22 cellular contexts compared by ENCODE assay signal in the genomic region with DNA sequence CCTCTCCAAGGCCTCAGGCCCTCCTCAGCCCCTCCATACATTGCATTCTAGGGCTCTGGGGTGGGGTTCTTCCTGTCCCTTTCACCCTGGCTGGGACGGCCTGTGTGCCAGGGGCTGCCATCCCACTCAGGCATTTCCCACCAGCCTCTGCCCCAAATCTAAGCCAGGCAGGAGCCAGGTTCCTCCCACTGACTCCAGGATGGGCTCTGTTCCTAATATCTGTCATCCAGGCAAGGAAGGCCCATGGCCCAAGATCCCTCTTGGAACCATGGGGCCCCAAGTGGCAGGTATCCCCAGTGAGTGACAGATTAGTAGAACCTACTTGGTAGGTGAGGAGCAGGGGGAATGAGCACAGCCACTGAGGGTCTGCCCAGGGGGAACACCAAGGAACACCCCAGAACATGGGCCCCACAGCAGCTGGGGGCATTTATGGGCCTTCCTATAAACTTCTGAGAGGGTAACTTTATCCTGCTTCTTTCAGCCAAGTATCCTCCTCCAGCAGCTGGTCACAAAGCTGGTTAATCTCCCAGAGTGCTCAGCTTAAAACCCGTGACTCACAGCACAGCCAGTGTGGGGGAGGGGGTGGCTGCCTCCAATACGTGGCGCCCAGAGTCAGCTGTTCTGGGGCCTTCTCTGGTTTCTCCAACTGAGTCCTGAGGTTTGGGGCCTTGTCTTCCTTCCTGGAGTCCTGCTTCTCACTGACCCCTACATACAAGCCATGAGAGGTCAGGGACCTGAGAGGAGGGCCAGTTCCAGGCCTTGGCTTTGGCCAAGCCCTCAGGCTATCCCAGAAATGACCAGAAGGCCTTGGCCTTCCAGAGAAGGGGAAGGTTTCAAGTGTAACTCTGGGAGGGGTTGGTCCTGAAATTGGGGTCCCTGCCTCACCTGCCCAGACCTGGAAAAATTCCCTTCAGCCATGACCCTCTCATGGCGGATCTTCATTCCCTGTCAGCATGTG. TPM values are rescaled to one million over a fixed set of nuclear protein-coding genes. Genes with fewer than 3 reads are reported as not detected.
A peak's percentile ranks its signal among the peaks of the same experiment; 100 is the strongest.
DNase-seq lines count a peak whose midpoint lies in the region; ATAC-seq, FAIRE-seq and TF ChIP-seq lines count a peak whose summit lies in the region.
"Had no signal": no experiment of that assay in that cellular context is flagged by ENCODE, and none has a peak within 500 bp of the region (broad histone marks: within the 10 kb centered on the region; RNA-seq: fewer than 3 reads in every experiment).

No MANE protein-coding gene starts in this region.

- H2BK5ac ChIP-seq in mesendoderm (ENCODE audit: low read length) = no peak overlapping the region

- H4K8ac ChIP-seq in mesendoderm (ENCODE audit: low read depth, low read length) = no peak overlapping the region

- H2BK15ac ChIP-seq in mesendoderm (replicated peaks; ENCODE audit: low read depth) = no peak overlapping the region

- H3K4me3 ChIP-seq in mesendoderm (ENCODE audit: low read length) (no peak overlapping the region), pancreas (no peak overlapping the region)
- H3K4me3 ChIP-seq: GM23338, left lung, PC-9, testis had no signal

- H3K36me3 ChIP-seq in mesendoderm (ENCODE audit: control insufficient read depth, insufficient read depth, low read length) (no peaks in the 10 kb centered on the region), pancreas (no peaks in the 10 kb centered on the region)
- H3K36me3 ChIP-seq: left lung had no signal

- no peak overlapping the region for H2BK120ac ChIP-seq in mesendoderm (ENCODE audit: low read depth, low read length)

- no peak for FAIRE-seq in pancreas (lab: Jason Lieb, UNC)

- H3K4ac ChIP-seq in mesendoderm (ENCODE audit: low read depth, low read length) = no peak overlapping the region

- TF ChIP-seq CTCF in pancreas (IDR thresholded peaks at IDR 0.05) = no peak

- no peak overlapping the region for H3K23ac ChIP-seq in mesendoderm (ENCODE audit: low read length)

- no peak overlapping the region for H3K18ac ChIP-seq in mesendoderm (ENCODE audit: low read length)

- WGBS in mesendoderm (ENCODE audit: extremely low coverage, insufficient coverage, low lambda C conversion rate) = no CpG with 5 or more reads among the region's 5 CpGs
- WGBS in pancreas, 2 donors = 84 to 87% methylated on average over 5 of the region's 5 CpGs

- H3K27me3 ChIP-seq in mesendoderm (ENCODE audit: insufficient read depth, low read length, poor library complexity) (peaks cover 26% of the 10 kb centered on the region), pancreas (peaks cover 0 to 8% (median 0%) of the 10 kb centered on the region in 4 donors)
- H3K27me3 ChIP-seq: testis had no signal

- no peak overlapping the region for H2AK5ac ChIP-seq in mesendoderm (ENCODE audit: low read length)

- no peaks in the 10 kb centered on the region for H3K79me2 ChIP-seq in mesendoderm (ENCODE audit: control insufficient read depth, insufficient read depth, low read length)

- no peak overlapping the region for H3K9ac ChIP-seq in mesendoderm (ENCODE audit: low read length)

- H3K4me1 ChIP-seq in mesendoderm (ENCODE audit: control insufficient read depth, low read depth, low read length) = no peaks in the 10 kb centered on the region
- no peaks in the 10 kb centered on the region for H3K4me1 ChIP-seq in pancreas
- H3K4me1 ChIP-seq: left lung, testis had no signal

- no peak overlapping the region for H4K5ac ChIP-seq in mesendoderm (ENCODE audit: low read length)

- H3K27ac ChIP-seq in mesendoderm (ENCODE audit: low read depth, low read length) (no peak overlapping the region), pancreas (no peak overlapping the region)
- H3K27ac ChIP-seq: left lung, PC-9, testis had no signal

- ATAC-seq in pancreas = no peak
- no peak for ATAC-seq in GM21576 (IDR thresholded peaks at IDR 0.05; ENCODE audit: unreplicated experiment)
- ATAC-seq: GM23338, left lung, WTC11 had no signal

- intact Hi-C loops in pancreas (cut with DNase I) = no loop called here

- H3K79me1 ChIP-seq in mesendoderm (ENCODE audit: low read length) = no peaks in the 10 kb centered on the region

- H3K9me3 ChIP-seq in pancreas = no peaks in the 10 kb centered on the region
- H3K9me3 ChIP-seq: testis had no signal

- DNase-seq in AG08395 (ENCODE audit: low spot score) (peak; percentile 38), M059J (ENCODE audit: low read depth) (peak; percentile 37), astrocyte of the hippocampus (ENCODE audit: low read depth, low spot score) (peak; percentile 23), mesendoderm (peak; percentile 37), middle frontal gyrus (ENCODE audit: extremely low spot score, low spot score) (no peak), mesenteric fat pad (ENCODE audit: low spot score) (no peak), pancreas (no peak)
- DNase-seq: ACHN; amygdala; Calu3; left lung; naive B cell; NCI-H146; PC-9; stimulated activated CD8-positive, alpha-beta memory T cell treated with anti-CD3 and anti-CD28 coated beads, Interleukin-4, amount 100 ng/mL, for 48 hours; testis had no signal

- H3K4me2 ChIP-seq in mesendoderm (ENCODE audit: low read length) = no peak overlapping the region
- H3K4me2 ChIP-seq: GM23338, PC-9 had no signal

- H3K56ac ChIP-seq in mesendoderm (ENCODE audit: low read length) = no peak overlapping the region

RNA-seq across cellular contexts. Expression of a gene that starts 19.9 kb away (rescaled TPM):
- total RNA-seq in M059J (2014; rRNA removed; shearing (Covaris generic)) = 0.05 and 0.12 TPM in 2 replicates
- not detected for polyA plus RNA-seq in mesendoderm (2013, experiment 1 of 2)
- polyA plus RNA-seq in mesendoderm (2013, experiment 2 of 2) = not detected
- total RNA-seq in mesenteric fat pad = not detected
- not detected for total RNA-seq in pancreas
- polyA plus RNA-seq in pancreas = not detected
- total RNA-seq: activated CD8-positive, alpha-beta memory T cell treated with anti-CD3 and anti-CD28 coated beads for 36 hours; Calu3; GM23338; left lung; PC-9; WTC11 had no signal
- polyA plus RNA-seq: esophagus, GM23338 had no signal

RNA-seq across cellular contexts. Expression of a gene that starts 35.1 kb away (rescaled TPM):
- total RNA-seq in M059J (2014; rRNA removed; shearing (Covaris generic)) = not detected in 2 replicates
- 0.01 TPM for polyA plus RNA-seq in mesendoderm (2013, experiment 1 of 2)
- 0.01 TPM for polyA plus RNA-seq in mesendoderm (2013, experiment 2 of 2)
- not detected for total RNA-seq in mesenteric fat pad
- total RNA-seq in pancreas = under 1 TPM; 0.05 to 0.61 (median 0.18) TPM
- under 1 TPM; 0.49 to 0.82 TPM for polyA plus RNA-seq in pancreas
- total RNA-seq: activated CD8-positive, alpha-beta memory T cell treated with anti-CD3 and anti-CD28 coated beads for 36 hours; GM23338; left lung; NCI-H460; PC-9 had no signal

Comparison
In these comparisons a context has a peak if more than half of its experiments do, and no peak if none do; other contexts are left out.
1. DNase-seq: peak in AG08395 (single experiment), M059J (single experiment), astrocyte of the hippocampus (single experiment) and mesendoderm (single experiment); none in middle frontal gyrus (single experiment), mesenteric fat pad (single experiment) and pancreas (0 of 6).